Comparison of ENCODE assay signal across 8 cellular contexts in the genomic region with DNA sequence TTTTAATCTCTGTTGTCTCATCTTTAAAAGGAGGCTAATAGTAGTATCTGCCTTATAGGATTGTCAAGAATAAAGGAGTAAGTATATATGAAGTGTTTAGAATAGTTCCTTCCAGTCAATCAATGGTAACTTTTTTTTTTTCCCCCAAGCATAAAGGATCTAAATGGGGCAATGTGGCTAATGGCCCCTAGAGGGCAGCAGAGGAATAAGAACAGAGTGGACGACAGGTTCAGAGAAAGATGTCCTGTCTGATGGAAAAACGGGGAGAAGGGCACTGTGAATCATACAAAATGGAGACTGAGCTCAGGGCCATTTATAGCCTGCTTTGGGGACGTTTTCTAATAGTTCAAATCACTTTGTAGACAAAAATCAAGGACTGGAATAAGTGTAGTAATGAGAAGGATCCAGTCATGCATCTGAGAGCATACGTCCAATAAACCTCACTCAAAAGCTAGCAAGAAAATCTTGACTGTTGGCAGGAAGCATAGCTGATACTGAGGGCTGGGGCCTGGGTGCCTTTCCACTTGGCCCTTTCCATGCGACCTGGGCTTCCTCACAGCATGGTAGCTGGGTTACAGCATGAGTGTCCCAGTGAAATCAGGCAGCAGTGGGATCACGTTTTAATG. TPM values are rescaled to one million over a fixed set of nuclear protein-coding genes. Genes with fewer than 3 reads are reported as not detected.
A peak's percentile ranks its signal among the peaks of the same experiment; 100 is the strongest.
DNase-seq lines count a peak whose midpoint lies in the region; ATAC-seq and TF ChIP-seq lines count a peak whose summit lies in the region.

No MANE protein-coding gene starts in this region.

- H3K9me3 ChIP-seq in MM.1S (replicated peaks; ENCODE audit: insufficient read depth, low read length) (no peaks in the 10 kb centered on the region), SJCRH30 (replicated peaks) (peaks cover 2% of the 10 kb centered on the region), ovary (no peaks in the 10 kb centered on the region)

- H3K27ac Mint-ChIP-seq in type B pancreatic cell = no peak overlapping the region

- TF ChIP-seq EP300 in ovary (IDR thresholded peaks at IDR 0.05) = no peak

- TF ChIP-seq CTCF in MM.1S (IDR thresholded peaks at IDR 0.05; ENCODE audit: low read length) = peak; percentile 89
- TF ChIP-seq CTCF in ovary (IDR thresholded peaks at IDR 0.05) = peak; percentile 17 to 32 (median 25)
- peak; percentile 93 for TF ChIP-seq CTCF in type B pancreatic cell (conservative IDR thresholded peaks at IDR 0.05)

- intact Hi-C loops in ovary (cut with DNase I) = no loop called here

- H3K79me2 ChIP-seq in MM.1S (ENCODE audit: low read length) = no peaks in the 10 kb centered on the region; the same call in 1 of the 2 replicates

- peak; percentile 47 for ATAC-seq in GM21619 (IDR thresholded peaks at IDR 0.05; ENCODE audit: unreplicated experiment)

- H4K20me1 ChIP-seq in MM.1S (ENCODE audit: insufficient read depth, low read length) = no peaks in the 10 kb centered on the region

- peaks cover 17% of the 10 kb centered on the region; the same call in 1 of the 2 replicates for H3F3A ChIP-seq in MM.1S (ENCODE audit: insufficient read depth, low read length)

- WGBS in ovary, 3 donors = 23 to 27% (median 23%) methylated on average over 6 of the region's 6 CpGs

- H3K4me3 ChIP-seq in MM.1S (ENCODE audit: low read length) (no peak overlapping the region), SJCRH30 (no peak overlapping the region), ovary (no peak overlapping the region)

- H3K27me3 Mint-ChIP-seq in type B pancreatic cell = no peaks in the 10 kb centered on the region

- H3K4me3 Mint-ChIP-seq in type B pancreatic cell = no peak overlapping the region

- H3K9me3 Mint-ChIP-seq in type B pancreatic cell = no peaks in the 10 kb centered on the region

- H2AFZ ChIP-seq in MM.1S (ENCODE audit: low read length) = no peak overlapping the region

- no peak for TF ChIP-seq POLR2A in ovary (IDR thresholded peaks at IDR 0.05)

- DNase-seq in COLO668 (lab: John Stamatoyannopoulos, UW; ENCODE audit: unreplicated experiment) (peak; percentile 70), MM.1S (peak; percentile 56), SJCRH30 (peak; percentile 64 to 90), foreskin melanocyte (peak; percentile 62), ovary (peak in 4 of 5 donors; percentile 13 to 54 (median 26)), type B pancreatic cell (ENCODE audit: extremely low spot score, unreplicated experiment) (no peak)
- DNase-seq in activated effector memory CD4-positive, alpha-beta T cell treated with anti-CD3 and anti-CD28 coated beads, Interleukin-2, amount 50 U/mL, for 16 hours = peak; percentile 84

- H3K9ac ChIP-seq in MM.1S (ENCODE audit: low read length) = no peak overlapping the region

- H3K27ac ChIP-seq in MM.1S (ENCODE audit: low read length) = no peak overlapping the region
- H3K27ac ChIP-seq in SJCRH30 = no peak overlapping the region
- no peak overlapping the region for H3K27ac ChIP-seq in ovary

- H3K36me3 ChIP-seq in MM.1S (replicated peaks; ENCODE audit: insufficient read depth, low read length) (no peaks in the 10 kb centered on the region), SJCRH30 (no peaks in the 10 kb centered on the region), ovary (no peaks in the 10 kb centered on the region)

- H3K27me3 ChIP-seq in MM.1S (replicated peaks; ENCODE audit: insufficient read depth, low read length) = no peaks in the 10 kb centered on the region
- H3K27me3 ChIP-seq in SJCRH30 = no peaks in the 10 kb centered on the region
- H3K27me3 ChIP-seq in ovary = no peaks in the 10 kb centered on the region

- no peaks in the 10 kb centered on the region for H3K4me1 ChIP-seq in MM.1S (ENCODE audit: low read length)
- peaks cover 4% of the 10 kb centered on the region; the same call in 1 of the 2 replicates for H3K4me1 ChIP-seq in SJCRH30
- no peaks in the 10 kb centered on the region for H3K4me1 ChIP-seq in ovary (ENCODE audit: insufficient read depth)

- no peak overlapping the region for H3K4me2 ChIP-seq in MM.1S (ENCODE audit: low read depth, low read length)

- no peaks in the 10 kb centered on the region for H3K36me3 Mint-ChIP-seq in type B pancreatic cell

- H3K4me1 Mint-ChIP-seq in type B pancreatic cell (ENCODE audit: unreplicated experiment) = peaks cover 9% of the 10 kb centered on the region

- no peaks in the 10 kb centered on the region for H3K9me2 ChIP-seq in MM.1S (replicated peaks; ENCODE audit: insufficient read depth, low read length)

RNA-seq across cellular contexts. Expression of a gene that starts 51.3 kb away (rescaled TPM):
- not detected in 2 replicates for total RNA-seq in SJCRH30 (2014; rRNA removed; shearing (Covaris generic))
- total RNA-seq in ovary (not detected), type B pancreatic cell (ENCODE audit: low replicate concordance) (not detected in 2 replicates)
- not detected for polyA plus RNA-seq in ovary

Comparison
In these comparisons a context has a peak if more than half of its experiments do, and no peak if none do; other contexts are left out.
1. CTCF ChIP-seq: peak in every context shown above with its lines; median percentile 93 in type B pancreatic cell; 89 in MM.1S; 25 in ovary.